Comparison of ENCODE assay signal across 8 cellular contexts in genomic region chr6:31806470-31807272, GRCh38. TPM values are rescaled to one million over a fixed set of nuclear protein-coding genes. Genes with fewer than 3 reads are reported as not detected.
DNase-seq lines count a peak whose midpoint lies in the region; ATAC-seq and TF ChIP-seq lines count a peak whose summit lies in the region.

TSS of gene LSM2 (minus strand) at chr6:31806966. CDS start at chr6:31806757, 209 bp downstream.

- peak within 1 kb of the TSS; percentile 86 for H3K4me3 ChIP-seq in BE2C (ENCODE audit: low read depth, low read length)
- H3K4me3 ChIP-seq in colonic mucosa: peak within 1 kb of the TSS; percentile 61

- peak within 1 kb of the TSS; percentile 91 for H3K27ac ChIP-seq in colonic mucosa

- intact Hi-C loops in colonic mucosa (cut with DNase I) (no loop called here), left colon (cut with DNase I, micrococcal nuclease) (no loop called here)

- DNase-seq in BE2C (peak; percentile 99), GM19238 (ENCODE audit: insufficient read length, low spot score) (peak; percentile 99), NCI-H524 (lab: John Stamatoyannopoulos, UW) (peak; percentile 89 to 95), colonic mucosa (peak; percentile 96), left colon (peak; percentile 98)
- peak; percentile 98 for DNase-seq in activated CD4-positive, alpha-beta T cell treated with anti-CD3 and anti-CD28 coated beads for 48 hours
- peak; percentile 97 for DNase-seq in stimulated activated CD4-positive, alpha-beta T cell treated with anti-CD3 and anti-CD28 coated beads, Interleukin-1b, Interleukin-23, amount 100 ng/mL, for 48 hours

- TF ChIP-seq CTCF in BE2C (IDR thresholded peaks at IDR 0.05; ENCODE audit: low read depth, low read length) (peak; percentile 12; the same call in 1 of the 2 replicates), colonic mucosa (IDR thresholded peaks at IDR 0.05) (no peak)

- H3K9me3 ChIP-seq in BE2C (no peaks in the 10 kb centered on the region), colonic mucosa (no peaks in the 10 kb centered on the region)

- H3K9ac ChIP-seq in colonic mucosa (ENCODE audit: low read depth in 2 of 2, low read length in 2 of 2): peak within 1 kb of the TSS; percentile 79 to 97

- H3K36me3 ChIP-seq in BE2C (peaks cover 3% of the 10 kb centered on the region; the same call in 1 of the 2 replicates), colonic mucosa (no peaks in the 10 kb centered on the region)

- no peaks in the 10 kb centered on the region for H3K4me1 ChIP-seq in BE2C
- peaks cover 9% of the 10 kb centered on the region for H3K4me1 ChIP-seq in colonic mucosa

- H3K27me3 ChIP-seq in BE2C (no peaks in the 10 kb centered on the region), colonic mucosa (no peaks in the 10 kb centered on the region)

- ATAC-seq in HG03442 (IDR thresholded peaks at IDR 0.05; ENCODE audit: unreplicated experiment): peak; percentile 86
- ATAC-seq in left colon: peak; percentile 99

RNA-seq across cellular contexts. Expression of gene LSM2, which starts in this region (rescaled TPM):
- 100 TPM for polyA plus RNA-seq in BE2C (2012; ENCODE audit: insufficient read depth, insufficient read length, low read depth)
- total RNA-seq in colonic mucosa (10 to 100 TPM; 37.6 to 61.3 TPM), left colon (10 to 100 TPM; 33.0 to 33.5 TPM)

Comparison
In these comparisons a context has a peak if more than half of its experiments do, and no peak if none do; other contexts are left out.
1. Peak in every context shown above with its lines: DNase-seq, ATAC-seq, H3K4me3 ChIP-seq and H3K27ac ChIP-seq.